ENCODE assay signal across 14 cellular contexts in genomic region chr12:102475355-102475754, GRCh38. TPM values are rescaled to one million over a fixed set of nuclear protein-coding genes. Genes with fewer than 3 reads are reported as not detected.
"Had no signal": no experiment of that assay in that cellular context is flagged by ENCODE, and none has a peak within 500 bp of the region (broad histone marks: within the 10 kb centered on the region; RNA-seq: fewer than 3 reads in every experiment).

No MANE protein-coding gene starts in this region.

- H3K9me3 ChIP-seq: gastrocnemius medialis had no signal

- FAIRE-seq: bronchial epithelial cell, islet of Langerhans had no signal

- H3K4me3 ChIP-seq: gastrocnemius medialis had no signal

- ATAC-seq: gastrocnemius medialis; left colon; natural killer cell; stimulated activated naive B cell treated with anti-CD40 and anti-IgM and Interleukin-4, amounts not matched to agents 10 μg/mL and 1 μg/mL and 100 μg/mL, for 72 hours; WTC11 had no signal

- DNase-seq: activated CD4-positive, alpha-beta T cell treated with anti-CD3 and anti-CD28 coated beads for 4 hours; activated CD8-positive, alpha-beta memory T cell treated with anti-CD3 and anti-CD28 coated beads, Interleukin-2, amount 50 U/mL, for 48 hours; activated gamma-delta T cell treated with Interleukin-2 at 50 U/mL for 16 hours; activated naive CD8-positive, alpha-beta T cell treated with anti-CD3 and anti-CD28 coated beads, Interleukin-2, amount 10 ng/mL, durations not matched to agents 7 days and 5 days; anterior cingulate cortex; endodermal cell; gastrocnemius medialis; left colon; natural killer cell; stimulated activated CD4-positive, alpha-beta T cell treated with anti-CD3 and anti-CD28 coated beads, Interleukin-2, amount 100 ng/mL, for 48 hours; stimulated activated naive B cell treated with anti-CD40 and anti-IgM and Interleukin-4, amounts not matched to agents 10 μg/mL and 1 μg/mL and 100 μg/mL, for 72 hours had no signal

- H3K27ac ChIP-seq: gastrocnemius medialis had no signal

- H3K36me3 ChIP-seq: gastrocnemius medialis had no signal

- H3K27me3 ChIP-seq: gastrocnemius medialis had no signal

RNA-seq across cellular contexts. Expression of gene IGF1, which starts 5.0 kb away (rescaled TPM):
- total RNA-seq: endodermal cell, WTC11 had no signal
